ENCODE assay signal across 8 cellular contexts in genomic region chr9:63337899-63338604, GRCh38.
DNase-seq lines count a peak whose midpoint lies in the region; ATAC-seq and TF ChIP-seq lines count a peak whose summit lies in the region.
"Not testable (repeated sequence)": the region's sequence is repeated elsewhere in the genome, so short reads cannot be mapped to it uniquely, and the experiment has no call there.

No MANE protein-coding gene starts in this region.

- 30 to 55% (median 46%) methylated on average over 2 to 5 of the region's 6 CpGs for WGBS in adrenal gland, 4 donors
- WGBS in right cardiac atrium = 44% methylated on average over 5 of the region's 6 CpGs
- WGBS in stomach, 5 donors = 45 to 61% (median 54%) methylated on average over 3 to 5 of the region's 6 CpGs

- intact Hi-C loops in adrenal gland (cut with DNase I); right cardiac atrium (cut with DNase I); stomach (cut with DNase I; ENCODE audit: low total_unique reads): not testable (repeated sequence)

- CTCF ChIA-PET in BJ (lab: Yijun Ruan, JAX) = not testable (repeated sequence)

- H3K36me3 Mint-ChIP-seq in T-helper 17 cell (ENCODE audit: low read depth) = not testable (repeated sequence)

- not testable (repeated sequence) for ATAC-seq in T-helper 17 cell, right cardiac atrium

- H3K4me3 ChIP-seq in BJ (ENCODE audit: low read depth, low read length); epithelial cell of esophagus (ENCODE audit: low read length); right cardiac atrium (ENCODE audit: low read length); stomach: not testable (repeated sequence)
- H3K4me3 ChIP-seq in adrenal gland = peak overlapping the region in 1 of 4 donors; percentile 2

- H3K36me3 ChIP-seq in BJ (ENCODE audit: control insufficient read depth, insufficient read depth, low read length); adrenal gland (replicated peaks in 1 of 2); stomach: not testable (repeated sequence)

- H3K27ac ChIP-seq in adrenal gland = peak overlapping the region; percentile 3 to 83 (median 5)
- peak overlapping the region; percentile 92 for H3K27ac ChIP-seq in right cardiac atrium (ENCODE audit: low read length)
- H3K27ac ChIP-seq in stomach = peak overlapping the region; percentile 52 to 79 (median 73)

- H3K9me3 ChIP-seq in T-helper 17 cell (ENCODE audit: control insufficient read depth, low read length, poor library complexity, severe bottlenecking); adrenal gland (replicated peaks in 1 of 3); right cardiac atrium (ENCODE audit: control insufficient read depth, low read length); stomach: not testable (repeated sequence)

- POLR2A ChIA-PET in BJ (lab: Charles Lee) = not testable (repeated sequence)

- DNase-seq in BJ (ENCODE audit: low read depth) (peak; percentile 10), adrenal gland (peak in 2 of 7 donors; percentile 26 to 52), epithelial cell of esophagus (ENCODE audit: low read depth) (peak; percentile 88), right cardiac atrium (peak in 1 of 3 donors; percentile 40), non-pigmented ciliary epithelial cell (ENCODE audit: low read depth) (peak; percentile 55)
- not testable (repeated sequence) for DNase-seq in T-helper 17 cell, stomach

- not testable (repeated sequence) for H3K27me3 ChIP-seq in BJ (ENCODE audit: control insufficient read depth, insufficient read depth, low read length); adrenal gland; right cardiac atrium (ENCODE audit: control insufficient read depth, insufficient read depth); stomach

- TF ChIP-seq CTCF in BJ (IDR thresholded peaks at IDR 0.05; ENCODE audit: insufficient read depth, low read depth, low read length); adrenal gland (IDR thresholded peaks at IDR 0.05); epithelial cell of esophagus (IDR thresholded peaks at IDR 0.05; ENCODE audit: insufficient read depth, low read depth, low read length, missing control alignments); stomach (IDR thresholded peaks at IDR 0.05): not testable (repeated sequence)

- not testable (repeated sequence) for H3K27me3 Mint-ChIP-seq in T-helper 17 cell

- H3K4me1 ChIP-seq in adrenal gland (replicated peaks in 1 of 2); right cardiac atrium (ENCODE audit: control insufficient read depth, insufficient read depth, low read length); stomach: not testable (repeated sequence)

- not testable (repeated sequence) for H3K4me1 Mint-ChIP-seq in T-helper 17 cell

- peak; percentile 77; the same call in 1 of the 2 replicates for TF ChIP-seq EP300 in Ishikawa (IDR thresholded peaks at IDR 0.05; ENCODE audit: borderline replicate concordance)
- TF ChIP-seq EP300 in stomach (IDR thresholded peaks at IDR 0.05) = not testable (repeated sequence)

- not testable (repeated sequence) for TF ChIP-seq RAD21 in Ishikawa (IDR thresholded peaks at IDR 0.05; ENCODE audit: low read depth)

- not testable (repeated sequence) for H3K4me3 Mint-ChIP-seq in T-helper 17 cell

- not testable (repeated sequence) for TF ChIP-seq POLR2A in adrenal gland (IDR thresholded peaks at IDR 0.05); stomach (IDR thresholded peaks at IDR 0.05)

- H3K27ac Mint-ChIP-seq in T-helper 17 cell = peak overlapping the region; percentile 2

TF ChIP-seq in Ishikawa, 13 proteins besides CTCF, POLR2A, EP300 and RAD21:
- 0 out of 2 replicates have a peak, but pooled peaks have one; percentile 13 for TF ChIP-seq TCF12 (IDR thresholded peaks at IDR 0.05; ENCODE audit: low read depth)
- TF ChIP-seq FOXM1 (IDR thresholded peaks at IDR 0.05; ENCODE audit: borderline replicate concordance, low read depth) = peak; percentile 37; the same call in 1 of the 2 replicates

Comparison
In these comparisons a context has a peak if more than half of its experiments do, and no peak if none do; other contexts are left out.
1. H3K27ac ChIP-seq: peak in every context shown above with its lines; median percentile 92 in right cardiac atrium; 73 in stomach; 5 in adrenal gland.